Comparison of ENCODE assay signal across 1 cellular context in genomic region chrX:131830400-131831184, GRCh38.
A peak's percentile ranks its signal among the peaks of the same experiment; 100 is the strongest.
TF ChIP-seq lines count a peak whose summit lies in the region.

No MANE protein-coding gene starts in this region.

TF ChIP-seq in GM12878, 131 proteins besides CTCF, POLR2A, EP300 and RAD21 (continued from another document and continues in another):
- no peak for TF ChIP-seq ZBTB33 (IDR thresholded peaks at IDR 0.05)
- 0 out of 2 replicates have a peak, but pooled peaks have one; percentile 17 for TF ChIP-seq CBFB (IDR thresholded peaks at IDR 0.05; ENCODE audit: low read depth)
- 0 out of 2 replicates have a peak, but pooled peaks have one; percentile 40 for TF ChIP-seq GATAD2B (conservative IDR thresholded peaks at IDR 0.05; ENCODE audit: low read depth)
- peak; percentile 100 for TF ChIP-seq ZNF384 (IDR thresholded peaks at IDR 0.05; ENCODE audit: borderline replicate concordance, low read depth, low read length)
- TF ChIP-seq PRDM15 (CRISPR knock-in tag; IDR thresholded peaks at IDR 0.05), result no peak
- no peak for TF ChIP-seq CHD2 (IDR thresholded peaks at IDR 0.05; ENCODE audit: borderline replicate concordance, low read depth, low read length)
- no peak for TF ChIP-seq PAX8 (IDR thresholded peaks at IDR 0.05)
- TF ChIP-seq ATF2 (IDR thresholded peaks at IDR 0.05; ENCODE audit: low read length), result no peak
- TF ChIP-seq BMI1 (IDR thresholded peaks at IDR 0.05; ENCODE audit: borderline replicate concordance), result no peak
- peak; percentile 67; the same call in 1 of the 2 replicates for TF ChIP-seq ZNF592 (IDR thresholded peaks at IDR 0.05)
- TF ChIP-seq USF2 (IDR thresholded peaks at IDR 0.05; ENCODE audit: borderline replicate concordance, low read depth, low read length), result peak; percentile 29; the same call in 1 of the 2 replicates
- peak; percentile 66; the same call in 1 of the 2 replicates for TF ChIP-seq MXI1 (IDR thresholded peaks at IDR 0.05; ENCODE audit: low read depth, low read length)
- TF ChIP-seq ZNF687 (IDR thresholded peaks at IDR 0.05), result peak; percentile 51; the same call in 1 of the 2 replicates
- TF ChIP-seq MTA3 (IDR thresholded peaks at IDR 0.05; ENCODE audit: borderline replicate concordance, low read length), result no peak
- TF ChIP-seq ZNF622 (IDR thresholded peaks at IDR 0.05), result no peak
- no peak for TF ChIP-seq ESRRA (IDR thresholded peaks at IDR 0.05; ENCODE audit: low read length)
- TF ChIP-seq CREB1 (IDR thresholded peaks at IDR 0.05; ENCODE audit: low read depth), result 0 out of 2 replicates have a peak, but pooled peaks have one; percentile 23
- peak; percentile 81 for TF ChIP-seq IKZF1 (conservative IDR thresholded peaks at IDR 0.05)
- TF ChIP-seq FOXM1 (IDR thresholded peaks at IDR 0.05; ENCODE audit: low read depth, low read length), result peak; percentile 87
- no peak for TF ChIP-seq NFXL1 (IDR thresholded peaks at IDR 0.05; ENCODE audit: borderline replicate concordance)
- TF ChIP-seq CHD4 (IDR thresholded peaks at IDR 0.05), result no peak
- peak; percentile 92 for TF ChIP-seq RELB (IDR thresholded peaks at IDR 0.05; ENCODE audit: low read depth)
- peak; percentile 33 for TF ChIP-seq MEF2B (IDR thresholded peaks at IDR 0.05; ENCODE audit: partially characterized antibody, poor library complexity, severe bottlenecking)
- peak; percentile 28 for TF ChIP-seq RUNX3 (IDR thresholded peaks at IDR 0.05; ENCODE audit: low read length)
- TF ChIP-seq MLLT1 (IDR thresholded peaks at IDR 0.05), result peak; percentile 59; the same call in 1 of the 2 replicates
- peak; percentile 32 for TF ChIP-seq BCL3 (IDR thresholded peaks at IDR 0.05; ENCODE audit: borderline replicate concordance, insufficient read depth, low read depth, low read length, poor library complexity, severe bottlenecking)
- TF ChIP-seq ASH2L (IDR thresholded peaks at IDR 0.05; ENCODE audit: borderline replicate concordance, low read depth), result no peak
- TF ChIP-seq ATF7 (IDR thresholded peaks at IDR 0.05; ENCODE audit: low read depth), result peak; percentile 67
- no peak for TF ChIP-seq RCOR1 (conservative IDR thresholded peaks at IDR 0.05; ENCODE audit: low read depth, low read length)
- no peak; the same call in 1 of the 2 replicates for TF ChIP-seq MTA2 (IDR thresholded peaks at IDR 0.05; ENCODE audit: low read depth)
- peak; percentile 92 for TF ChIP-seq YY1 (IDR thresholded peaks at IDR 0.05; ENCODE audit: low read depth, low read length)
- TF ChIP-seq NBN (IDR thresholded peaks at IDR 0.05), result 0 out of 2 replicates have a peak, but pooled peaks have one; percentile 62
